Comparison of ENCODE assay signal across 16 cellular contexts in the genomic region with DNA sequence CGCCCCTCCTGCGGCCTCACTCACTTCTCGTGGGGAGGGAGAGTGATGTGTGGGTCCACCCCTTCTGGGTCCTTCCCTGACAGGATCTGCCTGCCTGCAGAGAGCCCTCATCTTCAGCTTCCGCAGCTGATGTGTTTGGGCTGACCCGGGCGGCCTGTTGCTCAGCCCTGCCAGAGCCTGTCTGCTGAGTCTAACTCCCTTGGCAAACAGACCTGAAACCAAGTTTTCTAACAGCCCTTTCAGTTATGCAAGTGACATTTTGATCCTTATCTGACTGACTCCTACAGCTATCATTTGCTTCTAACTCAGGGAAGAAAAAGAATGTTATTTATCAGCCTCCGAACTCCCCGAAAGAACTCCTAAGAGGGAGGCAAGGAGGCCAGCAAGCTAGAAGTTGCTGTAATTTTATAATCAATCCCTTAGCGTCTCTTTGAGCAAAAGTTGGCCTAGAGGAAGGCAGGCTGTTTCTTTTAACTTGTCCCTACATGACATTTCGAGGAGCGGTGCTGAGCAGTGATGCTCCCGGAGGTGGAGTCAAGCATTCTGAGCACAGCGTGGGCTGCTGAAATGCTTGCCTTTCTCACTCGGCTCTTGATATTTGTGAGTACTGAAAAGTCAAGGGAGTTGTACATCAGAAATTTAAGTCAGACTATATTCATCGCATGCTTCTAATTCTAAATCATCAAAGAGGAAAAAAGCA. TPM values are rescaled to one million over a fixed set of nuclear protein-coding genes. Genes with fewer than 3 reads are reported as not detected.
DNase-seq lines count a peak whose midpoint lies in the region; ATAC-seq and TF ChIP-seq lines count a peak whose summit lies in the region.
"Had no signal": no experiment of that assay in that cellular context is flagged by ENCODE, and none has a peak within 500 bp of the region (broad histone marks: within the 10 kb centered on the region; RNA-seq: fewer than 3 reads in every experiment).

No MANE protein-coding gene starts in this region.

- DNase-seq in T-cell (no peak), colonic mucosa (no peak), left colon (peak in 1 of 2 donors; percentile 47), sciatic nerve (ENCODE audit: low spot score) (no peak), NCI-H446 treated with DMSO at 0.1 percent for 48 hours (lab: John Stamatoyannopoulos, UW) (no peak), C1 segment of cervical spinal cord (lab: John Stamatoyannopoulos, UW) (no peak), A172 (ENCODE audit: low spot score) (no peak), GM10266 (ENCODE audit: extremely low spot score) (no peak)
- DNase-seq: BE2C; DMS79 treated with DMSO at 0.1 percent for 48 hours; stimulated activated CD4-positive, alpha-beta T cell treated with anti-CD3 and anti-CD28 coated beads, Interleukin-1b, Interleukin-23, amount 100 ng/mL, for 48 hours had no signal

- POLR2A ChIA-PET in T-cell (lab: Charles Lee): no interaction called here

- H3K9me3 Mint-ChIP-seq in T-cell: no peaks in the 10 kb centered on the region
- H3K9me3 Mint-ChIP-seq: stimulated activated effector memory CD8-positive, alpha-beta T cell treated with anti-CD3 and anti-CD28 coated beads, Interleukin-12 subunit alpha, Interleukin-12 subunit beta, amount 100 ng/mL, for 72 hours had no signal

- H3K27ac ChIP-seq in colonic mucosa: peak overlapping the region; percentile 17
- H3K27ac ChIP-seq: SJSA1, VCaP had no signal

- H3K9me3 ChIP-seq in colonic mucosa: no peaks in the 10 kb centered on the region
- H3K9me3 ChIP-seq: BE2C, SJSA1 had no signal

- peaks cover 0 to 5% (median 3%) of the 10 kb centered on the region in 3 donors for H3K4me1 Mint-ChIP-seq in T-cell
- H3K4me1 Mint-ChIP-seq: stimulated activated effector memory CD8-positive, alpha-beta T cell treated with anti-CD3 and anti-CD28 coated beads, Interleukin-12 subunit alpha, Interleukin-12 subunit beta, amount 100 ng/mL, for 72 hours had no signal

- CTCF ChIA-PET in T-cell (lab: Charles Lee): interaction anchor here (0.6 to 1.5 kb wide), 2 partner anchors 8 to 10 kb away, joined by 3 to 4 read pairs; no protein-coding TSS in a partner anchor

- H3K9ac ChIP-seq in colonic mucosa (ENCODE audit: low read depth in 2 of 2, low read length in 2 of 2): no peak overlapping the region

- peaks cover 74% of the 10 kb centered on the region for H3K36me3 Mint-ChIP-seq in T-cell

- H3K4me1 ChIP-seq in colonic mucosa: no peaks in the 10 kb centered on the region
- H3K4me1 ChIP-seq: BE2C, SJSA1 had no signal

- H3K27ac Mint-ChIP-seq in T-cell: peak overlapping the region; percentile 49 to 68
- H3K27ac Mint-ChIP-seq: stimulated activated effector memory CD8-positive, alpha-beta T cell treated with anti-CD3 and anti-CD28 coated beads, Interleukin-12 subunit alpha, Interleukin-12 subunit beta, amount 100 ng/mL, for 72 hours had no signal

- H3K36me3 ChIP-seq in colonic mucosa: no peaks in the 10 kb centered on the region

- no peak overlapping the region for H3K4me3 ChIP-seq in colonic mucosa
- H3K4me3 ChIP-seq: GM12878, lung, SJSA1 had no signal

- intact Hi-C loops in colonic mucosa (cut with DNase I) (loop anchor here (10.0 kb wide), 1 partner anchor 85 kb away; no protein-coding TSS in a partner anchor), left colon (cut with DNase I, micrococcal nuclease) (no loop called here), sciatic nerve (cut with DNase I) (no loop called here)

- no peak overlapping the region for H3K4me3 Mint-ChIP-seq in T-cell
- H3K4me3 Mint-ChIP-seq: stimulated activated effector memory CD8-positive, alpha-beta T cell treated with anti-CD3 and anti-CD28 coated beads, Interleukin-12 subunit alpha, Interleukin-12 subunit beta, amount 100 ng/mL, for 72 hours had no signal

- H3K27me3 ChIP-seq in colonic mucosa: no peaks in the 10 kb centered on the region
- H3K27me3 ChIP-seq: BE2C, SJSA1 had no signal

- no peaks in the 10 kb centered on the region for H3K27me3 Mint-ChIP-seq in T-cell

- no peak for TF ChIP-seq CTCF in colonic mucosa (IDR thresholded peaks at IDR 0.05)
- TF ChIP-seq CTCF in GM10266 (IDR thresholded peaks at IDR 0.05; ENCODE audit: control insufficient read depth, insufficient read depth, low read depth, missing control alignments): no peak

- peak in 1 of 4 experiments; percentile 19 for ATAC-seq in T-cell (replicated peaks in 1 of 4)
- peak; percentile 20 for ATAC-seq in left colon
- peak; percentile 90 for ATAC-seq in sciatic nerve
- ATAC-seq: GM12878; stimulated activated effector memory CD8-positive, alpha-beta T cell treated with anti-CD3 and anti-CD28 coated beads, Interleukin-12 subunit alpha, Interleukin-12 subunit beta, amount 100 ng/mL, for 72 hours had no signal

RNA-seq across cellular contexts. Expression of gene CACNA2D4, which starts 31.5 kb away (rescaled TPM):
- total RNA-seq in T-cell (10 to 100 TPM; 10.2 to 14.8 (median 12.1) TPM), colonic mucosa (1 to 10 TPM; 3.3 to 3.7 TPM), left colon (1 to 10 TPM; 5.1 to 5.9 TPM), sciatic nerve (5.9 TPM)
- not detected in 2 replicates for total RNA-seq in A172 (2014; rRNA removed; shearing (Covaris generic))
- total RNA-seq: SJSA1 had no signal

RNA-seq across cellular contexts. Expression of gene DCP1B, which starts 54.3 kb away (rescaled TPM):
- total RNA-seq in T-cell (10 to 100 TPM; 10.5 to 24.2 (median 20.3) TPM), colonic mucosa (10 to 100 TPM in 1 of 2 donors, 1 to 10 TPM in 1; 9.6 to 10.8 TPM), left colon (10 to 100 TPM in 1 of 2 donors, 1 to 10 TPM in 1; 7.9 to 10.9 TPM), sciatic nerve (17.7 TPM)
- total RNA-seq in A172 (2014; rRNA removed; shearing (Covaris generic)): 4.9 and 9.6 TPM in 2 replicates
